8 cellular contexts compared by ENCODE assay signal in the genomic region with DNA sequence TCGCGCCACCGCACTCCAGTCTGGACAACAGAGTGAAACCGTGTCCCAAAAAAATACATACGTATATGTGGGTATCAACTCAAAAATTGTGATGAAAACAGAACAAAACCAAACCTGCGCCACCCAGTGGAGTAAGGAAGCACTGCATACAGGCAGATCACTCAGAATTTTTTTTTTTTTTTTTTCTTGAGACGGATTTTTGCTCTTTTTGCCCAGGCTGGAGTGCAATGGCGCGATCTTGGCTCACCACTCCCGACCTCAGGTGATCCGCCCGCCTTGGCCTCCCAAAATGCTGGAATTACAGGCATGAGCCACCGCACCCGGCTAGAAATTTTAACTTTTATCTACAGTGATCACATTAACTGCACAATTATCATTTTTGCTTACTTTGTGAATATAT. TPM values are rescaled to one million over a fixed set of nuclear protein-coding genes. Genes with fewer than 3 reads are reported as not detected.
A peak's percentile ranks its signal among the peaks of the same experiment; 100 is the strongest.
DNase-seq lines count a peak whose midpoint lies in the region; FAIRE-seq and TF ChIP-seq lines count a peak whose summit lies in the region.

No MANE protein-coding gene starts in this region.

- peak; percentile 67 to 75 for TF ChIP-seq CTCF in endothelial cell of umbilical vein (IDR thresholded peaks at IDR 0.05; ENCODE audit: extremely low read depth in 1 of 2, insufficient read depth in 1 of 2, low read depth in 1 of 2, low read length in 2 of 2)
- TF ChIP-seq CTCF in nephron (IDR thresholded peaks at IDR 0.05; ENCODE audit: unreplicated experiment in 3 of 3): peak; percentile 73 to 85 (median 75)

- no peaks in the 10 kb centered on the region for H3K79me2 ChIP-seq in endothelial cell of umbilical vein (ENCODE audit: control insufficient read depth, insufficient read depth, low read length)

- DNase-seq in NCI-H345 (lab: John Stamatoyannopoulos, UW) (peak; percentile 0), NCI-H345 treated with DMSO at 0.1 percent for 48 hours (lab: John Stamatoyannopoulos, UW; ENCODE audit: unreplicated experiment) (no peak), MV-4-11 (lab: John Stamatoyannopoulos, UW) (peak; percentile 33), endothelial cell of umbilical vein (ENCODE audit: low read depth, low spot score) (peak; percentile 66), T1000 (lab: John Stamatoyannopoulos, UW) (no peak)
- DNase-seq in activated CD8-positive, alpha-beta memory T cell treated with anti-CD3 and anti-CD28 coated beads for 1 hour (ENCODE audit: extremely low read depth in 1 of 2, low read depth in 1 of 2): peak; percentile 10 to 58
- peak; percentile 60 for DNase-seq in stimulated activated naive CD4-positive, alpha-beta T cell treated with Interleukin-2 at 50 U/mL for 16 hours (lab: John Stamatoyannopoulos, UW)

- H3K27ac Mint-ChIP-seq in nephron: no peak overlapping the region

- H2AFZ ChIP-seq in endothelial cell of umbilical vein (ENCODE audit: low read depth, low read length): peak overlapping the region; percentile 61

- H4K20me1 ChIP-seq in endothelial cell of umbilical vein (replicated peaks; ENCODE audit: control insufficient read depth, extremely low read depth, insufficient read depth, low read length): no peaks in the 10 kb centered on the region

- peak; percentile 66 for FAIRE-seq in endothelial cell of umbilical vein (lab: Jason Lieb, UNC)

- H3K27me3 ChIP-seq in endothelial cell of umbilical vein (ENCODE audit: control insufficient read depth in 2 of 2, insufficient read depth in 2 of 2, low read length in 2 of 2): no peaks in the 10 kb centered on the region

- H3K9me1 ChIP-seq in endothelial cell of umbilical vein (replicated peaks; ENCODE audit: control insufficient read depth, extremely low read depth, insufficient read depth, low read length): no peaks in the 10 kb centered on the region

- H3K9me3 ChIP-seq in endothelial cell of umbilical vein (replicated peaks; ENCODE audit: control insufficient read depth, insufficient read depth, low read length): no peaks in the 10 kb centered on the region

- no TSS peak for BruUV-seq in endothelial cell of umbilical vein (replicated peaks; lab: Mats Ljungman, UMichigan)

- peaks cover 25% of the 10 kb centered on the region for H3K4me1 ChIP-seq in endothelial cell of umbilical vein (ENCODE audit: control insufficient read depth, extremely low read depth, insufficient read depth, low read length)

- no peak overlapping the region for H3K27ac ChIP-seq in endothelial cell of umbilical vein (ENCODE audit: insufficient read depth, low read depth, low read length)

- H3K4me3 ChIP-seq in endothelial cell of umbilical vein (replicated peaks in 1 of 3; ENCODE audit: insufficient read depth in 1 of 3, low read depth in 1 of 3, low read length in 3 of 3): no peak overlapping the region

- no peaks in the 10 kb centered on the region for H3K36me3 ChIP-seq in endothelial cell of umbilical vein (ENCODE audit: control insufficient read depth in 2 of 2, extremely low read depth in 1 of 2, insufficient read depth in 2 of 2, low read length in 2 of 2)

- no peak overlapping the region for H3K9ac ChIP-seq in endothelial cell of umbilical vein (replicated peaks; ENCODE audit: extremely low read depth, insufficient read depth, low read length)

- peak overlapping the region; percentile 33 for H3K4me2 ChIP-seq in endothelial cell of umbilical vein (ENCODE audit: insufficient read depth, low read length)

- dilution Hi-C loops in endothelial cell of umbilical vein (cut with MboI; ENCODE audit: extremely low pct_ligation_motif_present, low sequenced_read_pairs): no loop called here

- no peak overlapping the region for H3K4me3 Mint-ChIP-seq in nephron

- POLR2A ChIA-PET in endothelial cell of umbilical vein (lab: Charles Lee): interaction anchor here (1.4 kb wide), 1 partner anchor 99 kb away, joined by 8 read pairs; the partner anchor contains the start of gene STAM

- intact Hi-C loops in endothelial cell of umbilical vein (cut with micrococcal nuclease): loop anchor here (1.0 kb wide), 1 partner anchor 136 kb away; no protein-coding TSS in a partner anchor

- no peaks in the 10 kb centered on the region for H3K27me3 Mint-ChIP-seq in nephron (ENCODE audit: low read depth)

- TF ChIP-seq POLR2A in endothelial cell of umbilical vein (IDR thresholded peaks at IDR 0.05; ENCODE audit: low read depth, low read length): no peak

- peaks cover 6% of the 10 kb centered on the region for H3K4me1 Mint-ChIP-seq in nephron

- no peaks in the 10 kb centered on the region for H3K9me3 Mint-ChIP-seq in nephron

- CTCF ChIA-PET in endothelial cell of umbilical vein (lab: Charles Lee): interaction anchor here (0.6 to 2.3 kb wide), 11 partner anchors 8 to 135 kb away, joined by 3 to 13 read pairs (median 4); partner anchors contain the start of gene STAM

- no peaks in the 10 kb centered on the region for H3K36me3 Mint-ChIP-seq in nephron (ENCODE audit: low read depth)

TF ChIP-seq in endothelial cell of umbilical vein, 7 proteins besides CTCF, POLR2A, EP300 and RAD21:
- TF ChIP-seq FOS (IDR thresholded peaks at IDR 0.05; ENCODE audit: borderline replicate concordance, insufficient read depth, low read length): no peak
- no peak for TF ChIP-seq EZH2 (IDR thresholded peaks at IDR 0.05; ENCODE audit: borderline replicate concordance, low read depth, low read length, severe bottlenecking)
- TF ChIP-seq MYC (IDR thresholded peaks at IDR 0.05; ENCODE audit: low read depth, low read length): no peak
- TF ChIP-seq, protein P1, sequence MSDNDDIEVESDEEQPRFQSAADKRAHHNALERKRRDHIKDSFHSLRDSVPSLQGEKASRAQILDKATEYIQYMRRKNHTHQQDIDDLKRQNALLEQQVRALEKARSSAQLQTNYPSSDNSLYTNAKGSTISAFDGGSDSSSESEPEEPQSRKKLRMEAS (IDR thresholded peaks at IDR 0.05; ENCODE audit: insufficient read depth, insufficient read length): no peak
- no peak for TF ChIP-seq JUN (IDR thresholded peaks at IDR 0.05; ENCODE audit: borderline replicate concordance, insufficient read depth, insufficient read length, low read depth)
- no peak for TF ChIP-seq GATA2 (IDR thresholded peaks at IDR 0.05; ENCODE audit: insufficient read depth, insufficient read length, low read depth, low read length)
- no peak for TF ChIP-seq POLR2AphosphoS5 (IDR thresholded peaks at IDR 0.05; ENCODE audit: insufficient read depth, low read depth, low read length)

RNA-seq across cellular contexts. Expression of gene TMEM236, which starts 9.1 kb away (rescaled TPM):
- total RNA-seq in endothelial cell of umbilical vein: 0.24 TPM in 1 of 2 replicates, not detected in the other
- polyA plus RNA-seq in endothelial cell of umbilical vein: 0.19 and 0.29 TPM in 2 replicates
- polyA plus RNA-seq in endothelial cell of umbilical vein (2011; cell fraction: cytosol; rRNA removed): 0.28 and 0.31 TPM in 2 replicates
- polyA plus RNA-seq in endothelial cell of umbilical vein (2011; cell fraction: nucleus; rRNA removed): 0.21 and 0.28 TPM in 2 replicates
- polyA plus RNA-seq in endothelial cell of umbilical vein (2012): not detected in 2 replicates
- polyA minus RNA-seq in endothelial cell of umbilical vein: 0.29 and 0.30 TPM in 2 replicates
- polyA minus RNA-seq in endothelial cell of umbilical vein (2011; cell fraction: cytosol; rRNA and poly(A)+ RNA removed): not detected
- 0.24 and 0.29 TPM in 2 replicates for polyA minus RNA-seq in endothelial cell of umbilical vein (2011; cell fraction: nucleus; rRNA and poly(A)+ RNA removed)

Comparison
In these comparisons a context has a peak if more than half of its experiments do, and no peak if none do; other contexts are left out.
1. DNase-seq: peak in NCI-H345 (single experiment), MV-4-11 (single experiment), activated CD8-positive, alpha-beta memory T cell treated with anti-CD3 and anti-CD28 coated beads for 1 hour (2 of 2), endothelial cell of umbilical vein (single experiment) and stimulated activated naive CD4-positive, alpha-beta T cell treated with Interleukin-2 at 50 U/mL for 16 hours (single experiment); none in NCI-H345 treated with DMSO at 0.1 percent for 48 hours (single experiment) and T1000 (single experiment).